Comparison of ENCODE assay signal across 8 cellular contexts in genomic region chr2:72892506-72893173, GRCh38. TPM values are rescaled to one million over a fixed set of nuclear protein-coding genes. Genes with fewer than 3 reads are reported as not detected.
DNase-seq lines count a peak whose midpoint lies in the region; ATAC-seq and TF ChIP-seq lines count a peak whose summit lies in the region.

No MANE protein-coding gene starts in this region.

- peaks cover 6% of the 10 kb centered on the region for H3K36me3 Mint-ChIP-seq in activated naive CD8-positive, alpha-beta T cell treated with anti-CD3 and anti-CD28 coated beads for 36 hours

- TF ChIP-seq CTCF in KMS-11 (conservative IDR thresholded peaks at IDR 0.05; ENCODE audit: low read depth, low read length) (peak; percentile 85), prostate gland (IDR thresholded peaks at IDR 0.05) (peak; percentile 20 to 75 (median 58))

- H4K20me1 ChIP-seq in KMS-11 (ENCODE audit: insufficient read depth): no peaks in the 10 kb centered on the region

- H3K9me3 ChIP-seq in SJCRH30 (replicated peaks) (no peaks in the 10 kb centered on the region), prostate gland (no peaks in the 10 kb centered on the region)

- WGBS in prostate gland: 19% methylated on average over 11 of the region's 11 CpGs

- H3K36me3 ChIP-seq in KMS-11 (ENCODE audit: insufficient read depth) (no peaks in the 10 kb centered on the region), SJCRH30 (peaks cover 3% of the 10 kb centered on the region; the same call in 1 of the 2 replicates), prostate gland (no peaks in the 10 kb centered on the region)

- H3K27me3 ChIP-seq in KMS-11 (ENCODE audit: insufficient read depth, low read depth) (no peaks in the 10 kb centered on the region), SJCRH30 (no peaks in the 10 kb centered on the region), prostate gland (replicated peaks; ENCODE audit: insufficient read depth) (no peaks in the 10 kb centered on the region)

- intact Hi-C loops in cardiac septum (cut with DNase I) (loop anchor here (2.0 to 5.0 kb wide), 7 partner anchors 80 to 320 kb away; partner anchors contain the start of genes SFXN5 and SMYD5), prostate gland (cut with DNase I) (loop anchor here (5.0 to 10.0 kb wide), 3 partner anchors 182 to 285 kb away; partner anchors contain the start of gene SFXN5)

- H3K4me3 ChIP-seq in KMS-11 (IDR thresholded peaks at IDR 0.05; ENCODE audit: insufficient read depth, low read depth, low read length): no peak overlapping the region
- no peak overlapping the region for H3K4me3 ChIP-seq in SJCRH30
- no peak overlapping the region for H3K4me3 ChIP-seq in prostate gland

- peaks cover 8% of the 10 kb centered on the region for H3K4me1 Mint-ChIP-seq in activated naive CD8-positive, alpha-beta T cell treated with anti-CD3 and anti-CD28 coated beads for 36 hours

- ATAC-seq in GM21619 (IDR thresholded peaks at IDR 0.05; ENCODE audit: unreplicated experiment) (peak; percentile 54), GM19328 (IDR thresholded peaks at IDR 0.05; ENCODE audit: unreplicated experiment) (no peak)

- H3K4me3 Mint-ChIP-seq in activated naive CD8-positive, alpha-beta T cell treated with anti-CD3 and anti-CD28 coated beads for 36 hours: no peak overlapping the region

- H3K79me2 ChIP-seq in KMS-11 (ENCODE audit: insufficient read depth, low read depth): no peaks in the 10 kb centered on the region

- H3K9me3 Mint-ChIP-seq in activated naive CD8-positive, alpha-beta T cell treated with anti-CD3 and anti-CD28 coated beads for 36 hours: no peaks in the 10 kb centered on the region

- H3K4me2 ChIP-seq in KMS-11: no peak overlapping the region

- no peak overlapping the region for H3K9ac ChIP-seq in KMS-11

- H3K27ac ChIP-seq in KMS-11: no peak overlapping the region
- H3K27ac ChIP-seq in SJCRH30: no peak overlapping the region
- H3K27ac ChIP-seq in prostate gland: no peak overlapping the region

- no peak overlapping the region for H3K27ac Mint-ChIP-seq in activated naive CD8-positive, alpha-beta T cell treated with anti-CD3 and anti-CD28 coated beads for 36 hours

- no peak overlapping the region for H2AFZ ChIP-seq in KMS-11 (ENCODE audit: low read depth)

- DNase-seq in GM03348 (ENCODE audit: low spot score) (peak; percentile 93), SJCRH30 (peak; percentile 59 to 64), cardiac septum (ENCODE audit: low spot score) (peak; percentile 80), prostate gland (ENCODE audit: low spot score) (peak; percentile 51)
- DNase-seq in activated naive CD8-positive, alpha-beta T cell treated with anti-CD3 and anti-CD28 coated beads for 36 hours: peak; percentile 59

- TF ChIP-seq POLR2A in prostate gland (IDR thresholded peaks at IDR 0.05): no peak

- H3K4me1 ChIP-seq in KMS-11 (ENCODE audit: low read depth, poor library complexity, severe bottlenecking) (no peaks in the 10 kb centered on the region), SJCRH30 (peaks cover 13% of the 10 kb centered on the region; the same call in 1 of the 2 replicates), prostate gland (replicated peaks) (no peaks in the 10 kb centered on the region)

- H3K27me3 Mint-ChIP-seq in activated naive CD8-positive, alpha-beta T cell treated with anti-CD3 and anti-CD28 coated beads for 36 hours: peaks cover 49% of the 10 kb centered on the region

RNA-seq across cellular contexts. Expression of gene SPR, which starts 5.4 kb away (rescaled TPM):
- total RNA-seq in SJCRH30 (2014; rRNA removed; shearing (Covaris generic)): 34.3 and 37.3 TPM in 2 replicates
- 10 to 100 TPM; 13.9 TPM for total RNA-seq in activated naive CD8-positive, alpha-beta T cell treated with anti-CD3 and anti-CD28 coated beads for 36 hours
- 35.4 TPM for total RNA-seq in cardiac septum
- 10 to 100 TPM; 42.5 to 91.5 TPM for total RNA-seq in prostate gland

RNA-seq across cellular contexts. Expression of gene EMX1, which starts 24.7 kb away (rescaled TPM):
- not detected in 2 replicates for total RNA-seq in SJCRH30 (2014; rRNA removed; shearing (Covaris generic))
- not detected for total RNA-seq in activated naive CD8-positive, alpha-beta T cell treated with anti-CD3 and anti-CD28 coated beads for 36 hours
- total RNA-seq in cardiac septum: not detected
- total RNA-seq in prostate gland: 1 to 10 TPM in 1 of 2 donors, not detected in 1; 9.8 TPM
